In genomic region chr12:65123435-65124063, GRCh38 we compare ENCODE assay signal across 8 cellular contexts. TPM values are rescaled to one million over a fixed set of nuclear protein-coding genes. Genes with fewer than 3 reads are reported as not detected.
DNase-seq lines count a peak whose midpoint lies in the region; ATAC-seq, FAIRE-seq and TF ChIP-seq lines count a peak whose summit lies in the region.

No MANE protein-coding gene starts in this region.

- no peaks in the 10 kb centered on the region for H3K36me3 Mint-ChIP-seq in neural progenitor cell

- H3K9me3 ChIP-seq in NT2/D1 (ENCODE audit: insufficient read depth, low read length) (no peaks in the 10 kb centered on the region), neural progenitor cell (ENCODE audit: low read depth) (no peaks in the 10 kb centered on the region)

- ATAC-seq in HG03025 (IDR thresholded peaks at IDR 0.05; ENCODE audit: low FRiP score, unreplicated experiment) = no peak

- DNase-seq in D721Med (ENCODE audit: insufficient read length, low spot score) (no peak), HEK293T (ENCODE audit: extremely low spot score) (peak; percentile 26), NT2/D1 (ENCODE audit: low read depth, low spot score) (peak; percentile 32), coronary artery (ENCODE audit: low spot score) (no peak), neural progenitor cell (ENCODE audit: low spot score) (peak; percentile 69), UCSD-AML1 (lab: John Stamatoyannopoulos, UW; ENCODE audit: unreplicated experiment) (no peak), dedifferentiated amniotic fluid mesenchymal stem cell (ENCODE audit: extremely low spot score) (no peak)

- peaks cover 3% of the 10 kb centered on the region for H3K4me1 ChIP-seq in NT2/D1 (ENCODE audit: insufficient read depth, insufficient read length)
- no peaks in the 10 kb centered on the region for H3K4me1 ChIP-seq in neural progenitor cell

- H3K4me3 ChIP-seq in NT2/D1 (ENCODE audit: insufficient read length, low read depth) (no peak overlapping the region), coronary artery (no peak overlapping the region), neural progenitor cell (no peak overlapping the region)

- H3K27ac Mint-ChIP-seq in neural progenitor cell = no peak overlapping the region

- H3F3A ChIP-seq in neural progenitor cell (ENCODE audit: low read depth) = peaks cover 11% of the 10 kb centered on the region

- no peaks in the 10 kb centered on the region for H3K79me2 ChIP-seq in neural progenitor cell (ENCODE audit: low read depth)

- peak; percentile 66 for TF ChIP-seq CTCF in D721Med (IDR thresholded peaks at IDR 0.05; ENCODE audit: insufficient read depth, missing control alignments)
- peak; percentile 41 for TF ChIP-seq CTCF in coronary artery (IDR thresholded peaks at IDR 0.05)
- TF ChIP-seq CTCF in neural progenitor cell (IDR thresholded peaks at IDR 0.05) = peak; percentile 79

- H3K27ac ChIP-seq in coronary artery = no peak overlapping the region
- H3K27ac ChIP-seq in neural progenitor cell = no peak overlapping the region

- no peak overlapping the region for H2AFZ ChIP-seq in neural progenitor cell (replicated peaks)

- H3K36me3 ChIP-seq in NT2/D1 (ENCODE audit: insufficient read depth, insufficient read length, low read length) (no peaks in the 10 kb centered on the region), neural progenitor cell (no peaks in the 10 kb centered on the region)

- peak; percentile 11 for FAIRE-seq in D721Med (lab: Jason Lieb, UNC)

- no peak overlapping the region for H3K4me2 ChIP-seq in neural progenitor cell

- POLR2A ChIA-PET in HEK293T (lab: Yijun Ruan, JAX) = no interaction called here

- H3K4me1 Mint-ChIP-seq in neural progenitor cell = peaks cover 4% of the 10 kb centered on the region

- H3K9ac ChIP-seq in NT2/D1 (ENCODE audit: insufficient read length, low read depth) (no peak overlapping the region), neural progenitor cell (no peak overlapping the region)

- CTCF ChIA-PET in HEK293T (lab: Yijun Ruan, JAX) = interaction anchor here (0.6 to 1.9 kb wide), 3 partner anchors 12 to 58 kb away, joined by 3 to 8 read pairs (median 4); no protein-coding TSS in a partner anchor

- H3K27me3 ChIP-seq in NT2/D1 (ENCODE audit: insufficient read depth, insufficient read length) = peaks cover 59% of the 10 kb centered on the region
- peaks cover 89% of the 10 kb centered on the region for H3K27me3 ChIP-seq in neural progenitor cell

- H3K4me3 Mint-ChIP-seq in neural progenitor cell = no peak overlapping the region

- no peaks in the 10 kb centered on the region for H4K20me1 ChIP-seq in neural progenitor cell (ENCODE audit: low read depth)

- no peaks in the 10 kb centered on the region for H3K9me3 Mint-ChIP-seq in neural progenitor cell

- H3K27me3 Mint-ChIP-seq in neural progenitor cell (ENCODE audit: insufficient read depth, low read depth) = peaks cover 16% of the 10 kb centered on the region

TF ChIP-seq in HEK293T, 16 proteins besides CTCF, POLR2A, EP300 and RAD21:
- no peak for TF ChIP-seq PKNOX1 (IDR thresholded peaks at IDR 0.05)
- no peak for TF ChIP-seq BHLHE40 (IDR thresholded peaks at IDR 0.05; ENCODE audit: borderline replicate concordance)
- peak; percentile 80 for TF ChIP-seq ZNF384 (IDR thresholded peaks at IDR 0.05)
- no peak for TF ChIP-seq FOXA1 (IDR thresholded peaks at IDR 0.05)
- no peak for TF ChIP-seq HDGF (IDR thresholded peaks at IDR 0.05; ENCODE audit: borderline replicate concordance)
- TF ChIP-seq ELF4 (IDR thresholded peaks at IDR 0.05) = no peak
- no peak for TF ChIP-seq L3MBTL2 (conservative IDR thresholded peaks at IDR 0.05)
- no peak for TF ChIP-seq FOXM1 (IDR thresholded peaks at IDR 0.05; ENCODE audit: borderline replicate concordance)

RNA-seq across cellular contexts. Expression of gene WIF1, which starts 2.4 kb away (rescaled TPM):
- 0.06 and 0.19 TPM in 2 replicates for total RNA-seq in neural progenitor cell (ENCODE audit: low replicate concordance)

RNA-seq across cellular contexts. Expression of gene LEMD3, which starts 45.8 kb away (rescaled TPM):
- 8.9 and 11.5 TPM in 2 replicates for total RNA-seq in neural progenitor cell (ENCODE audit: low replicate concordance)

Comparison
In these comparisons a context has a peak if more than half of its experiments do, and no peak if none do; other contexts are left out.
1. DNase-seq: peak in HEK293T (single experiment), NT2/D1 (single experiment) and neural progenitor cell (single experiment); none in D721Med (single experiment), coronary artery (single experiment), UCSD-AML1 (single experiment) and dedifferentiated amniotic fluid mesenchymal stem cell (single experiment).
2. Peak in every context shown above with its lines, with median percentiles within 50 percentile points of each other: CTCF ChIP-seq.